In the genomic region with DNA sequence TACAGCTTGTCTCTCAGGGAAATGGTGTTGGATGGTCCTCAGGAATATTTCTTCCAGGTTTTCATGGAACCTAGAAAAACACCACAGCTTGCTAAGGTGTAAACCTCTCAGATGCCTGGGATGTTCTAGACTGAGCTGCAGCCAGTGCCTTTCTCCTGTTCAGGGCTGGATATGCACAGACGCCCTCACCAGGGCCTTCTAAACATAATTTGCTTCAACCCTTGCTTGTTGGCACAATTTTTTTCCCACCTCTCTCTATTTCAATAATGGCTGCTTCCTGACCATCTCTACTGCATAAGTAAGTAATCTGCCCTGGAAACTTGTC, we compare ENCODE assay signal across 2 cellular contexts.
TF ChIP-seq lines count a peak whose summit lies in the region.

No MANE protein-coding gene starts in this region.

TF ChIP-seq in K562, 482 proteins besides CTCF, POLR2A, EP300 and RAD21:
- TF ChIP-seq, protein P1, sequence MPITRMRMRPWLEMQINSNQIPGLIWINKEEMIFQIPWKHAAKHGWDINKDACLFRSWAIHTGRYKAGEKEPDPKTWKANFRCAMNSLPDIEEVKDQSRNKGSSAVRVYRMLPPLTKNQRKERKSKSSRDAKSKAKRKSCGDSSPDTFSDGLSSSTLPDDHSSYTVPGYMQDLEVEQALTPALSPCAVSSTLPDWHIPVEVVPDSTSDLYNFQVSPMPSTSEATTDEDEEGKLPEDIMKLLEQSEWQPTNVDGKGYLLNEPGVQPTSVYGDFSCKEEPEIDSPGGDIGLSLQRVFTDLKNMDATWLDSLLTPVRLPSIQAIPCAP (CRISPR knock-in tag; IDR thresholded peaks at IDR 0.05; ENCODE audit: borderline replicate concordance) = no peak
- no peak for TF ChIP-seq CHCHD3 (CRISPR knock-in tag; IDR thresholded peaks at IDR 0.05)
- TF ChIP-seq MAFG (tag; conservative IDR thresholded peaks at IDR 0.05) = no peak
- TF ChIP-seq ZNF146 (CRISPR knock-in tag; IDR thresholded peaks at IDR 0.05; ENCODE audit: unreplicated experiment) = no peak
- TF ChIP-seq DACH1 (IDR thresholded peaks at IDR 0.05; ENCODE audit: partially characterized antibody) = no peak
- TF ChIP-seq, protein P2, sequence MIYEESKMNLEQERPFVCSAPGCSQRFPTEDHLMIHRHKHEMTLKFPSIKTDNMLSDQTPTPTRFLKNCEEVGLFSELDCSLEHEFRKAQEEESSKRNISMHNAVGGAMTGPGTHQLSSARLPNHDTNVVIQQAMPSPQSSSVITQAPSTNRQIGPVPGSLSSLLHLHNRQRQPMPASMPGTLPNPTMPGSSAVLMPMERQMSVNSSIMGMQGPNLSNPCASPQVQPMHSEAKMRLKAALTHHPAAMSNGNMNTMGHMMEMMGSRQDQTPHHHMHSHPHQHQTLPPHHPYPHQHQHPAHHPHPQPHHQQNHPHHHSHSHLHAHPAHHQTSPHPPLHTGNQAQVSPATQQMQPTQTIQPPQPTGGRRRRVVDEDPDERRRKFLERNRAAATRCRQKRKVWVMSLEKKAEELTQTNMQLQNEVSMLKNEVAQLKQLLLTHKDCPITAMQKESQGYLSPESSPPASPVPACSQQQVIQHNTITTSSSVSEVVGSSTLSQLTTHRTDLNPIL (CRISPR knock-in tag; IDR thresholded peaks at IDR 0.05) = no peak
- TF ChIP-seq ZEB2 (IDR thresholded peaks at IDR 0.05) = no peak
- TF ChIP-seq, protein P3, sequence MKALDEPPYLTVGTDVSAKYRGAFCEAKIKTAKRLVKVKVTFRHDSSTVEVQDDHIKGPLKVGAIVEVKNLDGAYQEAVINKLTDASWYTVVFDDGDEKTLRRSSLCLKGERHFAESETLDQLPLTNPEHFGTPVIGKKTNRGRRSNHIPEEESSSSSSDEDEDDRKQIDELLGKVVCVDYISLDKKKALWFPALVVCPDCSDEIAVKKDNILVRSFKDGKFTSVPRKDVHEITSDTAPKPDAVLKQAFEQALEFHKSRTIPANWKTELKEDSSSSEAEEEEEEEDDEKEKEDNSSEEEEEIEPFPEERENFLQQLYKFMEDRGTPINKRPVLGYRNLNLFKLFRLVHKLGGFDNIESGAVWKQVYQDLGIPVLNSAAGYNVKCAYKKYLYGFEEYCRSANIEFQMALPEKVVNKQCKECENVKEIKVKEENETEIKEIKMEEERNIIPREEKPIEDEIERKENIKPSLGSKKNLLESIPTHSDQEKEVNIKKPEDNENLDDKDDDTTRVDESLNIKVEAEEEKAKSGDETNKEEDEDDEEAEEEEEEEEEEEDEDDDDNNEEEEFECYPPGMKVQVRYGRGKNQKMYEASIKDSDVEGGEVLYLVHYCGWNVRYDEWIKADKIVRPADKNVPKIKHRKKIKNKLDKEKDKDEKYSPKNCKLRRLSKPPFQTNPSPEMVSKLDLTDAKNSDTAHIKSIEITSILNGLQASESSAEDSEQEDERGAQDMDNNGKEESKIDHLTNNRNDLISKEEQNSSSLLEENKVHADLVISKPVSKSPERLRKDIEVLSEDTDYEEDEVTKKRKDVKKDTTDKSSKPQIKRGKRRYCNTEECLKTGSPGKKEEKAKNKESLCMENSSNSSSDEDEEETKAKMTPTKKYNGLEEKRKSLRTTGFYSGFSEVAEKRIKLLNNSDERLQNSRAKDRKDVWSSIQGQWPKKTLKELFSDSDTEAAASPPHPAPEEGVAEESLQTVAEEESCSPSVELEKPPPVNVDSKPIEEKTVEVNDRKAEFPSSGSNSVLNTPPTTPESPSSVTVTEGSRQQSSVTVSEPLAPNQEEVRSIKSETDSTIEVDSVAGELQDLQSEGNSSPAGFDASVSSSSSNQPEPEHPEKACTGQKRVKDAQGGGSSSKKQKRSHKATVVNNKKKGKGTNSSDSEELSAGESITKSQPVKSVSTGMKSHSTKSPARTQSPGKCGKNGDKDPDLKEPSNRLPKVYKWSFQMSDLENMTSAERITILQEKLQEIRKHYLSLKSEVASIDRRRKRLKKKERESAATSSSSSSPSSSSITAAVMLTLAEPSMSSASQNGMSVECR (CRISPR knock-in tag; IDR thresholded peaks at IDR 0.05) = no peak
- TF ChIP-seq PTRF (tag; IDR thresholded peaks at IDR 0.05) = no peak
- no peak for TF ChIP-seq IFI16 (CRISPR knock-in tag; IDR thresholded peaks at IDR 0.05)

TF ChIP-seq in HepG2, 621 proteins besides CTCF, POLR2A, EP300 and RAD21:
- TF ChIP-seq, protein P4, sequence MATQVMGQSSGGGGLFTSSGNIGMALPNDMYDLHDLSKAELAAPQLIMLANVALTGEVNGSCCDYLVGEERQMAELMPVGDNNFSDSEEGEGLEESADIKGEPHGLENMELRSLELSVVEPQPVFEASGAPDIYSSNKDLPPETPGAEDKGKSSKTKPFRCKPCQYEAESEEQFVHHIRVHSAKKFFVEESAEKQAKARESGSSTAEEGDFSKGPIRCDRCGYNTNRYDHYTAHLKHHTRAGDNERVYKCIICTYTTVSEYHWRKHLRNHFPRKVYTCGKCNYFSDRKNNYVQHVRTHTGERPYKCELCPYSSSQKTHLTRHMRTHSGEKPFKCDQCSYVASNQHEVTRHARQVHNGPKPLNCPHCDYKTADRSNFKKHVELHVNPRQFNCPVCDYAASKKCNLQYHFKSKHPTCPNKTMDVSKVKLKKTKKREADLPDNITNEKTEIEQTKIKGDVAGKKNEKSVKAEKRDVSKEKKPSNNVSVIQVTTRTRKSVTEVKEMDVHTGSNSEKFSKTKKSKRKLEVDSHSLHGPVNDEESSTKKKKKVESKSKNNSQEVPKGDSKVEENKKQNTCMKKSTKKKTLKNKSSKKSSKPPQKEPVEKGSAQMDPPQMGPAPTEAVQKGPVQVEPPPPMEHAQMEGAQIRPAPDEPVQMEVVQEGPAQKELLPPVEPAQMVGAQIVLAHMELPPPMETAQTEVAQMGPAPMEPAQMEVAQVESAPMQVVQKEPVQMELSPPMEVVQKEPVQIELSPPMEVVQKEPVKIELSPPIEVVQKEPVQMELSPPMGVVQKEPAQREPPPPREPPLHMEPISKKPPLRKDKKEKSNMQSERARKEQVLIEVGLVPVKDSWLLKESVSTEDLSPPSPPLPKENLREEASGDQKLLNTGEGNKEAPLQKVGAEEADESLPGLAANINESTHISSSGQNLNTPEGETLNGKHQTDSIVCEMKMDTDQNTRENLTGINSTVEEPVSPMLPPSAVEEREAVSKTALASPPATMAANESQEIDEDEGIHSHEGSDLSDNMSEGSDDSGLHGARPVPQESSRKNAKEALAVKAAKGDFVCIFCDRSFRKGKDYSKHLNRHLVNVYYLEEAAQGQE (IDR thresholded peaks at IDR 0.05; ENCODE audit: borderline replicate concordance in 1 of 2, low read depth in 1 of 2, low read length in 2 of 2) = no peak
- TF ChIP-seq ZNF749 (CRISPR knock-in tag; IDR thresholded peaks at IDR 0.05; ENCODE audit: borderline replicate concordance) = 0 out of 2 replicates have a peak, but pooled peaks have one; percentile 13
